Comparison of ENCODE assay signal across 1 cellular context in the genomic region with DNA sequence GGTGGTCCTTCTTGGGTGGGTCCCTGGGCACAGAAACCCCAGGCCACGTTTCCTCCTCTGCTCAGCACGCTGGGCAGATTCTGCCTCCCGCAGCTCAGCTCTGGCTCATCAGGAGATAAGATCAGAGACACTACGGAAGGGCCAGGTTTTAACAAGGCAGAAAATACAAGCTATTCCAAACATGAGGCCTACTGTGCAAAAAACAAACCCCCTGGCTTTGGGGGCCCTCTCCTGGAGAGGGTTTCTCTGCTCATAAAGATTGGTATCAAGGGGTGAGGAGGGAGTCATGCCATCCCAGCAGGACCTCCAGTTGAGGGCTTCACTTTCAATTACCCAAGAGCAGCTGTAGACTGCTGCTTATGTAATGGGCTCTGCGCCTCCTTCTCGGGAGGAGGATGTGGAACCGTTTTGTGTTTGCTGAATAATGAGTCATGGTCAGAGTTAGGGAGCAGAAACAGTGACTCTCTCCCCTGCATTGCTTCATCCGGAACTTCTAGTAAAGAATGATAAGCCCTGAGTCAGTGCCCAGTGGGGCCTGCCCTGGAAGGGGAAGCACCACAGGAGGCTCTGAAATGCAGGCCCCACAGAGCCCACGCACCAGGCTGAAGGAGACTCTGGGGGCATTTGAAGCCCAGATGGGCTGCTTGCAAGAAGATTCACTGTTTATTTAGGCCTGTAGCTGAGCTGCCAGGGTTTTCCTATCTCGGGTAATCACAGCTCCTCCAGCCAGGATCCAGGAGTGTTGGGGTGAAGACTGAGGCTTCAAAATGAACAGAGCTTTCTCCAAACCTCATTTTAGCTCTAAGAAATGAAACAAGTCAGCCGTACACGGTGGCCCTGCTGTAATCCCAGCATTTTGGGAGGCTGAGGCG.
TF ChIP-seq lines count a peak whose summit lies in the region.

No MANE protein-coding gene starts in this region.

TF ChIP-seq in SK-N-SH, 30 proteins besides CTCF, POLR2A, EP300 and RAD21 (continued from another document):
- TF ChIP-seq, protein P1, sequence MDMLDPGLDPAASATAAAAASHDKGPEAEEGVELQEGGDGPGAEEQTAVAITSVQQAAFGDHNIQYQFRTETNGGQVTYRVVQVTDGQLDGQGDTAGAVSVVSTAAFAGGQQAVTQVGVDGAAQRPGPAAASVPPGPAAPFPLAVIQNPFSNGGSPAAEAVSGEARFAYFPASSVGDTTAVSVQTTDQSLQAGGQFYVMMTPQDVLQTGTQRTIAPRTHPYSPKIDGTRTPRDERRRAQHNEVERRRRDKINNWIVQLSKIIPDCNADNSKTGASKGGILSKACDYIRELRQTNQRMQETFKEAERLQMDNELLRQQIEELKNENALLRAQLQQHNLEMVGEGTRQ (IDR thresholded peaks at IDR 0.05; ENCODE audit: borderline replicate concordance, low read depth, low read length): no peak
- TF ChIP-seq, protein P2, sequence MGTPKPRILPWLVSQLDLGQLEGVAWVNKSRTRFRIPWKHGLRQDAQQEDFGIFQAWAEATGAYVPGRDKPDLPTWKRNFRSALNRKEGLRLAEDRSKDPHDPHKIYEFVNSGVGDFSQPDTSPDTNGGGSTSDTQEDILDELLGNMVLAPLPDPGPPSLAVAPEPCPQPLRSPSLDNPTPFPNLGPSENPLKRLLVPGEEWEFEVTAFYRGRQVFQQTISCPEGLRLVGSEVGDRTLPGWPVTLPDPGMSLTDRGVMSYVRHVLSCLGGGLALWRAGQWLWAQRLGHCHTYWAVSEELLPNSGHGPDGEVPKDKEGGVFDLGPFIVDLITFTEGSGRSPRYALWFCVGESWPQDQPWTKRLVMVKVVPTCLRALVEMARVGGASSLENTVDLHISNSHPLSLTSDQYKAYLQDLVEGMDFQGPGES (IDR thresholded peaks at IDR 0.05; ENCODE audit: low read depth, low read length): no peak
- TF ChIP-seq YY1 (IDR thresholded peaks at IDR 0.05; ENCODE audit: low read depth) (0 out of 2 replicates have a peak, but pooled peaks have one; percentile 36), GABPA (IDR thresholded peaks at IDR 0.05; ENCODE audit: low read depth) (peak; percentile 61), FOXM1 (IDR thresholded peaks at IDR 0.05; ENCODE audit: low read depth) (peak; percentile 57; the same call in 1 of the 2 replicates), JUND (IDR thresholded peaks at IDR 0.05) (peak; percentile 94), SIN3A (IDR thresholded peaks at IDR 0.05; ENCODE audit: borderline replicate concordance, low read depth, low read length) (0 out of 2 replicates have a peak, but pooled peaks have one; percentile 47), CHD2 (IDR thresholded peaks at IDR 0.05; ENCODE audit: low read length, partially characterized antibody) (no peak), EZH2phosphoT487 (IDR thresholded peaks at IDR 0.05; ENCODE audit: borderline replicate concordance, low read depth) (no peak), TCF12 (IDR thresholded peaks at IDR 0.05) (peak; percentile 90), RFX5 (IDR thresholded peaks at IDR 0.05; ENCODE audit: low read length) (no peak), RXRA (IDR thresholded peaks at IDR 0.05; ENCODE audit: borderline replicate concordance, low read depth) (peak; percentile 78; the same call in 1 of the 2 replicates), POLR2AphosphoS5 (IDR thresholded peaks at IDR 0.05; ENCODE audit: low read depth, low read length) (no peak; the same call in 1 of the 2 replicates), ELF1 (IDR thresholded peaks at IDR 0.05) (peak; percentile 71; the same call in 1 of the 2 replicates), SMC3 (IDR thresholded peaks at IDR 0.05; ENCODE audit: low read depth, low read length) (peak; percentile 27; the same call in 1 of the 2 replicates)
- TF ChIP-seq, protein P3, sequence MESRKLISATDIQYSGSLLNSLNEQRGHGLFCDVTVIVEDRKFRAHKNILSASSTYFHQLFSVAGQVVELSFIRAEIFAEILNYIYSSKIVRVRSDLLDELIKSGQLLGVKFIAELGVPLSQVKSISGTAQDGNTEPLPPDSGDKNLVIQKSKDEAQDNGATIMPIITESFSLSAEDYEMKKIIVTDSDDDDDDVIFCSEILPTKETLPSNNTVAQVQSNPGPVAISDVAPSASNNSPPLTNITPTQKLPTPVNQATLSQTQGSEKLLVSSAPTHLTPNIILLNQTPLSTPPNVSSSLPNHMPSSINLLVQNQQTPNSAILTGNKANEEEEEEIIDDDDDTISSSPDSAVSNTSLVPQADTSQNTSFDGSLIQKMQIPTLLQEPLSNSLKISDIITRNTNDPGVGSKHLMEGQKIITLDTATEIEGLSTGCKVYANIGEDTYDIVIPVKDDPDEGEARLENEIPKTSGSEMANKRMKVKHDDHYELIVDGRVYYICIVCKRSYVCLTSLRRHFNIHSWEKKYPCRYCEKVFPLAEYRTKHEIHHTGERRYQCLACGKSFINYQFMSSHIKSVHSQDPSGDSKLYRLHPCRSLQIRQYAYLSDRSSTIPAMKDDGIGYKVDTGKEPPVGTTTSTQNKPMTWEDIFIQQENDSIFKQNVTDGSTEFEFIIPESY (IDR thresholded peaks at IDR 0.05; ENCODE audit: borderline replicate concordance, low read depth): peak; percentile 74
TF ChIP-seq in SK-N-SH: peak in this region for 18.
